In the genomic region with DNA sequence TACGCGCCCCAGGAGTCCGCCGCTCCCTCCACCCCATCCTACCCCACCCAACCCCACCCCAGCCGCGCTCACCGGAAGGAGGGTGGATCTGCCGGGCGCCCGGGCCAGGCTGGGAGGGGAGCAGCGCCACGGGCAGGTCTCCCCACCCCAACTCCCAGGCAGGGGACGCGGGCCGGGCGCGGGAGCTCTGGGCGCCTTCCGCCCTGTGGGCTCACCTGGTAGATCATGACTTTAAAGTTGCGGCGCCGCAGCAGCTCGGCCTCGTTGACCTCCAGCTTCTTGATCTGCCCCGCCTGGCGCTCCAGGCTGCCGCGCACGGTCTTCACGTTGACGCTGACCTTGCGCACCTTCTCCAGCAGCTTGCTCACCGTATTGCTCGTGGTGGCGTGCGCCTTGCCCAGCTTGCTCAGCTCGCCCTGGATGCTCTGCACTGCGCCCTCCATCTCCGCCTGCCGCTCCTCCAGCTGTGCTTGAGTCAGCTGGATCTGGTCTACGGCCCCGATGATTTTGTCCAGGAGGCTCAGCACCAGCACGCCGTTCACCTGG, we compare ENCODE assay signal across 1 cellular context.
TF ChIP-seq lines count a peak whose summit lies in the region.

No MANE protein-coding gene starts in this region.

TF ChIP-seq in HepG2, 621 proteins besides CTCF, POLR2A, EP300 and RAD21 (continued from another document and continues in another):
- TF ChIP-seq ZNF883 (CRISPR knock-in tag; IDR thresholded peaks at IDR 0.05; ENCODE audit: not compliant biosample characterization) (peak; percentile 34), SP4 (CRISPR knock-in tag; IDR thresholded peaks at IDR 0.05) (no peak), GLI4 (CRISPR knock-in tag; IDR thresholded peaks at IDR 0.05; ENCODE audit: borderline replicate concordance) (0 out of 2 replicates have a peak, but pooled peaks have one; percentile 24), TARDBP (CRISPR knock-in tag; IDR thresholded peaks at IDR 0.05) (peak; percentile 62; the same call in 1 of the 2 replicates), ZNF235 (CRISPR knock-in tag; IDR thresholded peaks at IDR 0.05; ENCODE audit: borderline replicate concordance) (no peak; the same call in 1 of the 2 replicates), CBX1 (IDR thresholded peaks at IDR 0.05; ENCODE audit: low read depth) (no peak), MEIS1 (CRISPR knock-in tag; IDR thresholded peaks at IDR 0.05; ENCODE audit: borderline replicate concordance) (no peak), ZNF841 (CRISPR knock-in tag; IDR thresholded peaks at IDR 0.05; ENCODE audit: borderline replicate concordance) (no peak), SRSF1 (optimal IDR thresholded peaks at IDR 0.05; ENCODE audit: low read depth, low read length) (no peak), ZFP62 (CRISPR knock-in tag; IDR thresholded peaks at IDR 0.05) (no peak), ELF4 (CRISPR knock-in tag; IDR thresholded peaks at IDR 0.05; ENCODE audit: borderline replicate concordance) (no peak), ZNF792 (CRISPR knock-in tag; IDR thresholded peaks at IDR 0.05) (peak; percentile 29; the same call in 1 of the 2 replicates), ZHX1 (CRISPR knock-in tag; IDR thresholded peaks at IDR 0.05; ENCODE audit: low read depth) (no peak), CENPBD1 (CRISPR knock-in tag; IDR thresholded peaks at IDR 0.05; ENCODE audit: borderline replicate concordance, low read depth) (no peak), GABPB1 (CRISPR knock-in tag; IDR thresholded peaks at IDR 0.05) (0 out of 2 replicates have a peak, but pooled peaks have one; percentile 17), SNAPC4 (CRISPR knock-in tag; IDR thresholded peaks at IDR 0.05) (peak; percentile 74; the same call in 1 of the 2 replicates), DNMT1 (CRISPR knock-in tag; IDR thresholded peaks at IDR 0.05) (peak; percentile 93; the same call in 1 of the 2 replicates), PAXIP1 (CRISPR knock-in tag; conservative IDR thresholded peaks at IDR 0.05) (no peak), ZBTB7A (CRISPR knock-in tag; IDR thresholded peaks at IDR 0.05) (0 out of 2 replicates have a peak, but pooled peaks have one; percentile 58), NR1H2 (CRISPR knock-in tag; IDR thresholded peaks at IDR 0.05; ENCODE audit: borderline replicate concordance, low read depth) (peak; percentile 76; the same call in 1 of the 2 replicates), PCBP1 (IDR thresholded peaks at IDR 0.05; ENCODE audit: borderline replicate concordance, low read depth, low read length) (no peak; the same call in 1 of the 2 replicates), CEBPG (CRISPR knock-in tag; IDR thresholded peaks at IDR 0.05) (no peak), ZNF713 (CRISPR knock-in tag; IDR thresholded peaks at IDR 0.05) (peak; percentile 20; the same call in 1 of the 2 replicates), ZSCAN9 (CRISPR knock-in tag; IDR thresholded peaks at IDR 0.05; ENCODE audit: borderline replicate concordance) (no peak), KLF16 (CRISPR knock-in tag; IDR thresholded peaks at IDR 0.05) (0 out of 4 replicates have a peak, but pooled peaks of 1 of the 2 experiments have one; percentile 69), ZNF354B (CRISPR knock-in tag; IDR thresholded peaks at IDR 0.05) (no peak)
- TF ChIP-seq, protein P1, sequence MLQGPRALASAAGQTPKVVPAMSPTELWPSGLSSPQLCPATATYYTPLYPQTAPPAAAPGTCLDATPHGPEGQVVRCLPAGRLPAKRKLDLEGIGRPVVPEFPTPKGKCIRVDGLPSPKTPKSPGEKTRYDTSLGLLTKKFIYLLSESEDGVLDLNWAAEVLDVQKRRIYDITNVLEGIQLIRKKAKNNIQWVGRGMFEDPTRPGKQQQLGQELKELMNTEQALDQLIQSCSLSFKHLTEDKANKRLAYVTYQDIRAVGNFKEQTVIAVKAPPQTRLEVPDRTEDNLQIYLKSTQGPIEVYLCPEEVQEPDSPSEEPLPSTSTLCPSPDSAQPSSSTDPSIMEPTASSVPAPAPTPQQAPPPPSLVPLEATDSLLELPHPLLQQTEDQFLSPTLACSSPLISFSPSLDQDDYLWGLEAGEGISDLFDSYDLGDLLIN (CRISPR knock-in tag; IDR thresholded peaks at IDR 0.05; ENCODE audit: borderline replicate concordance) = no peak; the same call in 1 of the 2 replicates
- TF ChIP-seq, protein P2, sequence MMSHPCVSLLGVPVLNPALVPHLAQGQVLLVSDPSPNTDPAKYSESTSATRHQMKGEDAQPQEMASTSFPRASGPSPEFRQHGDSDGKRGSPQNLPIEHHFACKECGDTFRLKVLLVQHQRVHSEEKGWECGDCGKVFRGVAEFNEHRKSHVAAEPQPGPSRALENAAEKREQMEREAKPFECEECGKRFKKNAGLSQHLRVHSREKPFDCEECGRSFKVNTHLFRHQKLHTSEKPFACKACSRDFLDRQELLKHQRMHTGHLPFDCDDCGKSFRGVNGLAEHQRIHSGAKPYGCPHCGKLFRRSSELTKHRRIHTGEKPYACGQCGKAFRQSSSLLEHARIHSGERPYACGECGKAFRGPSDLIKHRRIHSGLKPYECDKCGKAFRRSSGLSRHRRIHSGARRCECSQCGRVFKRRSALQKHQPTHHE (CRISPR knock-in tag; IDR thresholded peaks at IDR 0.05; ENCODE audit: borderline replicate concordance) = no peak
- TF ChIP-seq, protein P3, sequence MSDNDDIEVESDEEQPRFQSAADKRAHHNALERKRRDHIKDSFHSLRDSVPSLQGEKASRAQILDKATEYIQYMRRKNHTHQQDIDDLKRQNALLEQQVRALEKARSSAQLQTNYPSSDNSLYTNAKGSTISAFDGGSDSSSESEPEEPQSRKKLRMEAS (IDR thresholded peaks at IDR 0.05) = peak; percentile 75
- TF ChIP-seq, protein P4, sequence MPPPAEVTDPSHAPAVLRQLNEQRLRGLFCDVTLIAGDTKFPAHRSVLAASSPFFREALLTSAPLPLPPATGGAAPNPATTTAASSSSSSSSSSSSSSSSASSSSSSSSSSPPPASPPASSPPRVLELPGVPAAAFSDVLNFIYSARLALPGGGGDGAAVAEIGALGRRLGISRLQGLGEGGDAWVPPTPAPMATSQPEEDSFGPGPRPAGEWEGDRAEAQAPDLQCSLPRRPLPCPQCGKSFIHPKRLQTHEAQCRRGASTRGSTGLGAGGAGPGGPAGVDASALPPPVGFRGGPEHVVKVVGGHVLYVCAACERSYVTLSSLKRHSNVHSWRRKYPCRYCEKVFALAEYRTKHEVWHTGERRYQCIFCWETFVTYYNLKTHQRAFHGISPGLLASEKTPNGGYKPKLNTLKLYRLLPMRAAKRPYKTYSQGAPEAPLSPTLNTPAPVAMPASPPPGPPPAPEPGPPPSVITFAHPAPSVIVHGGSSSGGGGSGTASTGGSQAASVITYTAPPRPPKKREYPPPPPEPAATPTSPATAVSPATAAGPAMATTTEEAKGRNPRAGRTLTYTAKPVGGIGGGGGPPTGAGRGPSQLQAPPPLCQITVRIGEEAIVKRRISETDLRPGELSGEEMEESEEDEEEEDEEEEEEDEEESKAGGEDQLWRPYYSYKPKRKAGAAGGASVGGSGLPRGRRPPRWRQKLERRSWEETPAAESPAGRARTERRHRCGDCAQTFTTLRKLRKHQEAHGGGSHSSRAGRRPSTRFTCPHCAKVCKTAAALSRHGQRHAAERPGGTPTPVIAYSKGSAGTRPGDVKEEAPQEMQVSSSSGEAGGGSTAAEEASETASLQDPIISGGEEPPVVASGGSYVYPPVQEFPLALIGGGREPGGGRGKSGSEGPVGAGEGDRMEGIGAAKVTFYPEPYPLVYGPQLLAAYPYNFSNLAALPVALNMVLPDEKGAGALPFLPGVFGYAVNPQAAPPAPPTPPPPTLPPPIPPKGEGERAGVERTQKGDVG (CRISPR knock-in tag; IDR thresholded peaks at IDR 0.05; ENCODE audit: borderline replicate concordance) = 0 out of 2 replicates have a peak, but pooled peaks have one; percentile 12
- TF ChIP-seq, protein P5, sequence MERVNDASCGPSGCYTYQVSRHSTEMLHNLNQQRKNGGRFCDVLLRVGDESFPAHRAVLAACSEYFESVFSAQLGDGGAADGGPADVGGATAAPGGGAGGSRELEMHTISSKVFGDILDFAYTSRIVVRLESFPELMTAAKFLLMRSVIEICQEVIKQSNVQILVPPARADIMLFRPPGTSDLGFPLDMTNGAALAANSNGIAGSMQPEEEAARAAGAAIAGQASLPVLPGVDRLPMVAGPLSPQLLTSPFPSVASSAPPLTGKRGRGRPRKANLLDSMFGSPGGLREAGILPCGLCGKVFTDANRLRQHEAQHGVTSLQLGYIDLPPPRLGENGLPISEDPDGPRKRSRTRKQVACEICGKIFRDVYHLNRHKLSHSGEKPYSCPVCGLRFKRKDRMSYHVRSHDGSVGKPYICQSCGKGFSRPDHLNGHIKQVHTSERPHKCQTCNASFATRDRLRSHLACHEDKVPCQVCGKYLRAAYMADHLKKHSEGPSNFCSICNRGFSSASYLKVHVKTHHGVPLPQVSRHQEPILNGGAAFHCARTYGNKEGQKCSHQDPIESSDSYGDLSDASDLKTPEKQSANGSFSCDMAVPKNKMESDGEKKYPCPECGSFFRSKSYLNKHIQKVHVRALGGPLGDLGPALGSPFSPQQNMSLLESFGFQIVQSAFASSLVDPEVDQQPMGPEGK (CRISPR knock-in tag; IDR thresholded peaks at IDR 0.05) = no peak; the same call in 1 of the 2 replicates
- TF ChIP-seq, protein P6, sequence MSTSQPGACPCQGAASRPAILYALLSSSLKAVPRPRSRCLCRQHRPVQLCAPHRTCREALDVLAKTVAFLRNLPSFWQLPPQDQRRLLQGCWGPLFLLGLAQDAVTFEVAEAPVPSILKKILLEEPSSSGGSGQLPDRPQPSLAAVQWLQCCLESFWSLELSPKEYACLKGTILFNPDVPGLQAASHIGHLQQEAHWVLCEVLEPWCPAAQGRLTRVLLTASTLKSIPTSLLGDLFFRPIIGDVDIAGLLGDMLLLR (CRISPR knock-in tag; IDR thresholded peaks at IDR 0.05) = peak; percentile 90
